13 cellular contexts compared by ENCODE assay signal in the genomic region with DNA sequence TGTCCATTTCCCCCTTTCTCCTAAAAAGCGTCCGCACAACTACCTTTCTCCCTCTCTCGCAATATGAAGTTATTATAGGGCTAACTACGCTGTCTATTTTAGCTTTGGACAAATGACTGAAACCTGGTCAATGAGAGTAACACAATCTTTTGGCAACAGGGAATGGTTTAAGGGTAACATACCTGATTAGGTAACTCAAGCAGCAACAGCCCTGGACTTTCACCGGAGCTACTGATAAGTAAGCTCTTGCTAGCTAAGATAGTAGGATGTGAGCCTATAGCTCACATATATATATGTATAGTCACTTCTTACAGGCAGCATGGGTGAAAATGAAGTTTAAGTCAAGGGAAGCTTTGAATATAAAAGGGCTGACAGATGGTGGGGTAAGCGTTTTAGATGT.
A peak's percentile ranks its signal among the peaks of the same experiment; 100 is the strongest.
DNase-seq lines count a peak whose midpoint lies in the region; TF ChIP-seq lines count a peak whose summit lies in the region.
"Had no signal": no experiment of that assay in that cellular context is flagged by ENCODE, and none has a peak within 500 bp of the region (broad histone marks: within the 10 kb centered on the region; RNA-seq: fewer than 3 reads in every experiment).

No MANE protein-coding gene starts in this region.

- H3F3A ChIP-seq in Loucy (ENCODE audit: low read depth), result no peaks in the 10 kb centered on the region

- H3K4me1 ChIP-seq in Loucy (ENCODE audit: insufficient read depth, low read length, poor library complexity, severe bottlenecking) (peaks cover 16% of the 10 kb centered on the region), liver (ENCODE audit: control insufficient read depth in 4 of 4, insufficient read depth in 4 of 4, low read length in 3 of 4) (peaks cover 0 to 9% (median 2%) of the 10 kb centered on the region in 4 donors), stomach (peaks cover 0 to 6% (median 0%) of the 10 kb centered on the region in 4 donors), Karpas-422 (ENCODE audit: low read length) (no peaks in the 10 kb centered on the region), mesendoderm (ENCODE audit: control insufficient read depth, low read depth, low read length) (no peaks in the 10 kb centered on the region)
- H3K4me1 ChIP-seq: A549, HAP-1 had no signal

- intact Hi-C loops in stomach (cut with DNase I; ENCODE audit: low total_unique reads), result no loop called here

- H3K36me3 ChIP-seq in Loucy (ENCODE audit: insufficient read depth, low read length) (no peaks in the 10 kb centered on the region), liver (ENCODE audit: control insufficient read depth in 4 of 4, insufficient read depth in 3 of 4, low read depth in 1 of 4, low read length in 3 of 4) (no peaks in the 10 kb centered on the region), stomach (no peaks in the 10 kb centered on the region), Karpas-422 (ENCODE audit: insufficient read depth, low read length) (0 out of 2 replicates have a peak, but pooled peaks cover 5% of the 10 kb centered on the region), mesendoderm (ENCODE audit: control insufficient read depth, insufficient read depth, low read length) (no peaks in the 10 kb centered on the region)
- H3K36me3 ChIP-seq: HAP-1 had no signal

- TF ChIP-seq POLR2A in stomach (IDR thresholded peaks at IDR 0.05), result no peak

- H3K18ac ChIP-seq in mesendoderm (ENCODE audit: low read length), result no peak overlapping the region

- H3K9me2 ChIP-seq in Loucy (replicated peaks; ENCODE audit: low read depth, low read length) (no peaks in the 10 kb centered on the region), Karpas-422 (replicated peaks; ENCODE audit: insufficient read depth, low read length) (no peaks in the 10 kb centered on the region)

- H3K4ac ChIP-seq in mesendoderm (ENCODE audit: low read depth, low read length), result no peak overlapping the region

- H3K4me3 ChIP-seq in Loucy (ENCODE audit: low read length, poor library complexity, severe bottlenecking) (no peak overlapping the region), liver (ENCODE audit: low read depth in 1 of 3, low read length in 3 of 3) (no peak overlapping the region), stomach (no peak overlapping the region), Karpas-422 (ENCODE audit: low read length) (no peak overlapping the region), mesendoderm (ENCODE audit: low read length) (no peak overlapping the region)
- H3K4me3 ChIP-seq: A549, HAP-1 had no signal

- WGBS in liver, result 62% methylated on average over 6 of the region's 6 CpGs
- WGBS in stomach, 5 donors, result 50 to 66% (median 62%) methylated on average over 6 of the region's 6 CpGs
- no CpG with 5 or more reads among the region's 6 CpGs for WGBS in mesendoderm (ENCODE audit: extremely low coverage, insufficient coverage, low lambda C conversion rate)

- H2BK120ac ChIP-seq in mesendoderm (ENCODE audit: low read depth, low read length), result no peak overlapping the region

- H3K9me3 ChIP-seq in Loucy (ENCODE audit: insufficient read depth, low read depth, low read length) (0 out of 2 replicates have a peak, but pooled peaks cover 3% of the 10 kb centered on the region), liver (ENCODE audit: control insufficient read depth in 4 of 4, low read length in 3 of 4) (no peaks in the 10 kb centered on the region), stomach (no peaks in the 10 kb centered on the region), Karpas-422 (ENCODE audit: low read length) (0 out of 2 replicates have a peak, but pooled peaks cover 3% of the 10 kb centered on the region)
- H3K9me3 ChIP-seq: A549, HAP-1 had no signal

- H3K9ac ChIP-seq in Loucy (ENCODE audit: low read depth, low read length, poor library complexity, severe bottlenecking) (no peak overlapping the region), liver (ENCODE audit: low read depth in 1 of 2, low read length in 2 of 2) (no peak overlapping the region), Karpas-422 (ENCODE audit: low read length) (no peak overlapping the region), mesendoderm (ENCODE audit: low read length) (no peak overlapping the region)

- H3K4me2 ChIP-seq in Loucy (ENCODE audit: low read depth, low read length, poor library complexity, severe bottlenecking) (peak overlapping the region; percentile 3), Karpas-422 (ENCODE audit: low read depth, low read length, poor library complexity, severe bottlenecking) (no peak overlapping the region), mesendoderm (ENCODE audit: low read length) (no peak overlapping the region)
- H3K4me2 ChIP-seq: A549 had no signal

- H2AFZ ChIP-seq in Loucy (ENCODE audit: low read length) (no peak overlapping the region), Karpas-422 (ENCODE audit: low read length) (no peak overlapping the region)

- H3K27me3 ChIP-seq in Loucy (ENCODE audit: insufficient read depth, low read length, poor library complexity, severe bottlenecking), result no peaks in the 10 kb centered on the region
- no peaks in the 10 kb centered on the region for H3K27me3 ChIP-seq in liver (ENCODE audit: control insufficient read depth in 4 of 4, insufficient read depth in 4 of 4, low read length in 3 of 4)
- H3K27me3 ChIP-seq in stomach, result no peaks in the 10 kb centered on the region
- H3K27me3 ChIP-seq in Karpas-422 (ENCODE audit: low read length), result no peaks in the 10 kb centered on the region
- no peaks in the 10 kb centered on the region for H3K27me3 ChIP-seq in mesendoderm (ENCODE audit: insufficient read depth, low read length, poor library complexity)

- no peak overlapping the region for H2AK5ac ChIP-seq in mesendoderm (ENCODE audit: low read length)

- H4K8ac ChIP-seq in mesendoderm (ENCODE audit: low read depth, low read length), result no peak overlapping the region

- peak; percentile 56 for DNase-seq in DMS 273 treated with DMSO at 0.1 percent for 48 hours (lab: John Stamatoyannopoulos, UW)
- DNase-seq in stomach, result peak; percentile 27
- no peak for DNase-seq in Karpas-422
- DNase-seq in mesendoderm, result no peak
- no peak for DNase-seq in NCI-H2081 treated with DMSO at 0.1 percent for 48 hours (lab: John Stamatoyannopoulos, UW)
- DNase-seq: CD8-positive, alpha-beta memory T cell; DMS79; EL; KG1 had no signal

- H4K5ac ChIP-seq in mesendoderm (ENCODE audit: low read length), result no peak overlapping the region

- H2BK5ac ChIP-seq in mesendoderm (ENCODE audit: low read length), result no peak overlapping the region

- TF ChIP-seq CTCF in Loucy (conservative IDR thresholded peaks at IDR 0.05; ENCODE audit: low read length), result no peak
- TF ChIP-seq CTCF in liver (IDR thresholded peaks at IDR 0.05; ENCODE audit: low read depth, low read length, missing input control), result no peak
- TF ChIP-seq CTCF in stomach (IDR thresholded peaks at IDR 0.05), result no peak

- H3K56ac ChIP-seq in mesendoderm (ENCODE audit: low read length), result no peak overlapping the region

- no peak overlapping the region for H3K27ac ChIP-seq in liver (ENCODE audit: low read depth in 1 of 2, low read length in 2 of 2)
- H3K27ac ChIP-seq in stomach, result no peak overlapping the region
- no peak overlapping the region for H3K27ac ChIP-seq in Karpas-422 (ENCODE audit: low read length)
- no peak overlapping the region for H3K27ac ChIP-seq in mesendoderm (ENCODE audit: low read depth, low read length)
- H3K27ac ChIP-seq: A549 had no signal

- no peak for TF ChIP-seq RAD21 in liver (IDR thresholded peaks at IDR 0.05)

- no peaks in the 10 kb centered on the region for H3K79me1 ChIP-seq in mesendoderm (ENCODE audit: low read length)

- H2BK15ac ChIP-seq in mesendoderm (replicated peaks; ENCODE audit: low read depth), result no peak overlapping the region

- no peak overlapping the region for H3K23ac ChIP-seq in mesendoderm (ENCODE audit: low read length)

- H4K20me1 ChIP-seq in Loucy (ENCODE audit: insufficient read depth, low read length, poor library complexity, severe bottlenecking) (no peaks in the 10 kb centered on the region), Karpas-422 (ENCODE audit: insufficient read depth, low read depth, low read length) (no peaks in the 10 kb centered on the region)

- H3K79me2 ChIP-seq in Loucy (ENCODE audit: insufficient read depth, low read length), result no peaks in the 10 kb centered on the region
- no peaks in the 10 kb centered on the region for H3K79me2 ChIP-seq in Karpas-422 (ENCODE audit: low read length)
- no peaks in the 10 kb centered on the region for H3K79me2 ChIP-seq in mesendoderm (ENCODE audit: control insufficient read depth, insufficient read depth, low read length)

- TF ChIP-seq EP300 in stomach (IDR thresholded peaks at IDR 0.05), result no peak

TF ChIP-seq in liver, 16 proteins besides CTCF, POLR2A, EP300 and RAD21:
- peak; percentile 39 for TF ChIP-seq HNF4A (conservative IDR thresholded peaks at IDR 0.05)
- no peak for TF ChIP-seq HNF4G (IDR thresholded peaks at IDR 0.05)
- TF ChIP-seq FOXA2 (IDR thresholded peaks at IDR 0.05), result no peak
- TF ChIP-seq RXRA (IDR thresholded peaks at IDR 0.05), result no peak

Comparison
In these comparisons a context has a peak if more than half of its experiments do, and no peak if none do; other contexts are left out.
1. DNase-seq: peak in DMS 273 treated with DMSO at 0.1 percent for 48 hours (single experiment) and stomach (single experiment); none in Karpas-422 (single experiment), mesendoderm (single experiment) and NCI-H2081 treated with DMSO at 0.1 percent for 48 hours (single experiment).